Comparison of ENCODE assay signal across 8 cellular contexts in genomic region chr5:75336625-75337336, GRCh38. TPM values are rescaled to one million over a fixed set of nuclear protein-coding genes. Genes with fewer than 3 reads are reported as not detected.
DNase-seq lines count a peak whose midpoint lies in the region; ATAC-seq and TF ChIP-seq lines count a peak whose summit lies in the region.

Gene HMGCR (plus strand): TSS chr5:75337220. CDS start chr5:75342606, 5,386 bp downstream.

- H3K27me3 ChIP-seq in osteoblast (ENCODE audit: insufficient read depth, low read length) (no peaks in the 10 kb centered on the region), thymus (ENCODE audit: control insufficient read depth, insufficient read depth) (no peaks in the 10 kb centered on the region)

- H4K20me1 ChIP-seq in osteoblast (ENCODE audit: insufficient read depth, low read length), result peaks cover 21% of the 10 kb centered on the region

- H3K27ac ChIP-seq in osteoblast (ENCODE audit: low read depth, low read length) (peak within 1 kb of the TSS; percentile 93), thymus (ENCODE audit: low read depth) (peak within 1 kb of the TSS; percentile 88)

- peak within 1 kb of the TSS; percentile 96 for H3K4me2 ChIP-seq in osteoblast (ENCODE audit: insufficient read depth, low read length)

- H3K4me3 ChIP-seq in osteoblast (ENCODE audit: insufficient read depth, low read length) (peak within 1 kb of the TSS; percentile 87), thymus (ENCODE audit: low read length) (peak within 1 kb of the TSS; percentile 90)

- peak; percentile 95 for DNase-seq in GM10266 (ENCODE audit: extremely low spot score)
- peak; percentile 97 for DNase-seq in NCI-H1092 (lab: John Stamatoyannopoulos, UW)
- peak; percentile 90 to 99 for DNase-seq in activated naive CD4-positive, alpha-beta T cell treated with anti-CD3 and anti-CD28 coated beads, Interleukin-2, amount 50 U/mL, for 72 hours (ENCODE audit: low spot score in 2 of 2)
- peak; percentile 100 for DNase-seq in glomerular visceral epithelial cell (ENCODE audit: extremely low spot score)
- DNase-seq in osteoblast (ENCODE audit: insufficient read length, low spot score, missing footprints), result peak; percentile 97

- TF ChIP-seq CTCF in GM10266 (IDR thresholded peaks at IDR 0.05; ENCODE audit: control insufficient read depth, insufficient read depth, low read depth, missing control alignments) (peak; percentile 31), osteoblast (IDR thresholded peaks at IDR 0.05; ENCODE audit: extremely low read depth, low read depth, low read length) (no peak)

- peak within 1 kb of the TSS; percentile 100 for H2AFZ ChIP-seq in osteoblast (ENCODE audit: low read length)

- H3K79me2 ChIP-seq in osteoblast (ENCODE audit: insufficient read depth, low read length), result peaks cover 45% of the 10 kb centered on the region

- H3K9me3 Mint-ChIP-seq in activated naive CD4-positive, alpha-beta T cell treated with anti-CD3 and anti-CD28 coated beads, Interleukin-2, amount 50 U/mL, for 72 hours, result no peaks in the 10 kb centered on the region

- H3K27ac Mint-ChIP-seq in activated naive CD4-positive, alpha-beta T cell treated with anti-CD3 and anti-CD28 coated beads, Interleukin-2, amount 50 U/mL, for 72 hours, result no peak within 1 kb of the TSS

- H3K4me1 ChIP-seq in osteoblast (ENCODE audit: insufficient read depth, low read length) (peaks cover 11% of the 10 kb centered on the region), thymus (ENCODE audit: control insufficient read depth, insufficient read depth, low read length) (peaks cover 5% of the 10 kb centered on the region)

- H3K9me3 ChIP-seq in osteoblast (ENCODE audit: low read depth, low read length) (no peaks in the 10 kb centered on the region), thymus (ENCODE audit: control insufficient read depth) (no peaks in the 10 kb centered on the region)

- whole genome bisulfite sequencing in thymus, result under 1% methylated on average over 55 of the region's 55 CpGs

- peaks cover 13 to 15% of the 10 kb centered on the region in 2 donors for H3K36me3 Mint-ChIP-seq in activated naive CD4-positive, alpha-beta T cell treated with anti-CD3 and anti-CD28 coated beads, Interleukin-2, amount 50 U/mL, for 72 hours

- peak; percentile 99 for ATAC-seq in HG02588 (IDR thresholded peaks at IDR 0.05; ENCODE audit: unreplicated experiment)
- peak; percentile 97 for ATAC-seq in SK-N-SH treated with all-trans-retinoic acid at 6 μM for 48 hours
- ATAC-seq in activated naive CD4-positive, alpha-beta T cell treated with anti-CD3 and anti-CD28 coated beads, Interleukin-2, amount 50 U/mL, for 72 hours, result peak; percentile 96 to 98

- H3K36me3 ChIP-seq in osteoblast (ENCODE audit: insufficient read depth, low read length), result no peaks in the 10 kb centered on the region
- H3K36me3 ChIP-seq in thymus (ENCODE audit: control insufficient read depth, insufficient read depth), result no peaks in the 10 kb centered on the region

TF ChIP-seq in SK-N-SH treated with all-trans-retinoic acid at 6 μM for 48 hours, 23 proteins besides CTCF, POLR2A, EP300 and RAD21:
- TF ChIP-seq ISL1 (CRISPR knock-in tag; IDR thresholded peaks at IDR 0.05), result no peak
- TF ChIP-seq ESRRG (CRISPR knock-in tag; IDR thresholded peaks at IDR 0.05), result no peak
- TF ChIP-seq ZC3H10 (CRISPR knock-in tag; IDR thresholded peaks at IDR 0.05), result no peak
- TF ChIP-seq TSHZ2 (CRISPR knock-in tag; IDR thresholded peaks at IDR 0.05), result peak; percentile 35; the same call in 1 of the 2 replicates
- TF ChIP-seq RARB (CRISPR knock-in tag; IDR thresholded peaks at IDR 0.05), result no peak
- TF ChIP-seq ZNF70 (CRISPR knock-in tag; IDR thresholded peaks at IDR 0.05), result no peak
- peak; percentile 28; the same call in 1 of the 2 replicates for TF ChIP-seq ARNTL (CRISPR knock-in tag; IDR thresholded peaks at IDR 0.05; ENCODE audit: borderline replicate concordance, low read depth)
- TF ChIP-seq CSRNP3 (CRISPR knock-in tag; IDR thresholded peaks at IDR 0.05), result no peak
- no peak for TF ChIP-seq PPARA (CRISPR knock-in tag; IDR thresholded peaks at IDR 0.05; ENCODE audit: borderline replicate concordance)
- TF ChIP-seq TCF4 (CRISPR knock-in tag; IDR thresholded peaks at IDR 0.05; ENCODE audit: borderline replicate concordance), result no peak

RNA-seq across cellular contexts. Expression of gene HMGCR, which starts in this region (rescaled TPM):
- 10 to 100 TPM; 49.9 to 53.1 TPM for total RNA-seq in activated naive CD4-positive, alpha-beta T cell treated with anti-CD3 and anti-CD28 coated beads, Interleukin-2, amount 50 U/mL, for 72 hours
- 144 and 150 TPM in 2 replicates for total RNA-seq in osteoblast
- 10.1 TPM for polyA plus RNA-seq in thymus

Comparison
In these comparisons a context has a peak if more than half of its experiments do, and no peak if none do; other contexts are left out.
1. Peak in every context shown above with its lines: DNase-seq, ATAC-seq, H3K4me3 ChIP-seq and H3K27ac ChIP-seq.